Comparison of ENCODE assay signal across 9 cellular contexts in genomic region chr12:1318327-1319031, GRCh38.
A peak's percentile ranks its signal among the peaks of the same experiment; 100 is the strongest.
DNase-seq lines count a peak whose midpoint lies in the region; ATAC-seq and TF ChIP-seq lines count a peak whose summit lies in the region.
"Had no signal": no experiment of that assay in that cellular context is flagged by ENCODE, and none has a peak within 500 bp of the region (broad histone marks: within the 10 kb centered on the region; RNA-seq: fewer than 3 reads in every experiment).

No MANE protein-coding gene starts in this region.

- H3K36me3 ChIP-seq in lung (ENCODE audit: control insufficient read depth in 2 of 2, insufficient read depth in 2 of 2, low read length in 2 of 2): peaks cover 0 to 2% of the 10 kb centered on the region in 2 donors

- intact Hi-C loops in activated T-helper 2 cell treated with anti-CD3 and anti-CD28 coated beads, Interferon-gamma antibody, Interleukin-2, Interleukin-4, amounts not matched to agents 10 μg/mL and 5 μg/mL and 100 μg/mL, durations not matched to agents 14 hours and 24 hours and 36 hours (cut with micrococcal nuclease): no loop called here

- no peaks in the 10 kb centered on the region for H3K27me3 ChIP-seq in lung (ENCODE audit: control insufficient read depth, insufficient read depth)

- H3K9me3 Mint-ChIP-seq in activated T-helper 2 cell treated with anti-CD3 and anti-CD28 coated beads, Interferon-gamma antibody, Interleukin-2, Interleukin-4, amounts not matched to agents 10 μg/mL and 5 μg/mL and 100 μg/mL, durations not matched to agents 14 hours and 24 hours and 36 hours: peaks cover 5% of the 10 kb centered on the region

- H3K4me3 Mint-ChIP-seq in activated T-helper 2 cell treated with anti-CD3 and anti-CD28 coated beads, Interferon-gamma antibody, Interleukin-2, Interleukin-4, amounts not matched to agents 10 μg/mL and 5 μg/mL and 100 μg/mL, durations not matched to agents 14 hours and 24 hours and 36 hours (ENCODE audit: low read depth): no peak overlapping the region
- H3K4me3 Mint-ChIP-seq: activated naive CD8-positive, alpha-beta T cell had no signal

- H3K4me1 ChIP-seq in lung (ENCODE audit: control insufficient read depth in 2 of 2, insufficient read depth in 2 of 2, low read length in 2 of 2): peaks cover 3% of the 10 kb centered on the region in 2 donors

- no peaks in the 10 kb centered on the region for H3K9me3 ChIP-seq in lung (ENCODE audit: control insufficient read depth in 2 of 2, insufficient read depth in 1 of 2, low read length in 1 of 2)

- peaks cover 17% of the 10 kb centered on the region for H3K36me3 Mint-ChIP-seq in activated T-helper 2 cell treated with anti-CD3 and anti-CD28 coated beads, Interferon-gamma antibody, Interleukin-2, Interleukin-4, amounts not matched to agents 10 μg/mL and 5 μg/mL and 100 μg/mL, durations not matched to agents 14 hours and 24 hours and 36 hours (ENCODE audit: low read depth)

- TF ChIP-seq CTCF in lung (IDR thresholded peaks at IDR 0.05; ENCODE audit: control extremely low read depth, extremely low read depth): no peak

- ATAC-seq in lung (ENCODE audit: insufficient read depth, low FRiP score) (peak; percentile 41), GM18873 (IDR thresholded peaks at IDR 0.05; ENCODE audit: low FRiP score, unreplicated experiment) (no peak), HG02981 (IDR thresholded peaks at IDR 0.05; ENCODE audit: unreplicated experiment) (no peak)

- H3K27ac ChIP-seq in caudate nucleus (ENCODE audit: low read depth, low read length) (peak overlapping the region; percentile 59), lung (ENCODE audit: low read depth in 1 of 2, low read length in 1 of 2) (peak overlapping the region in 1 of 2 donors; percentile 37)

- H3K4me1 Mint-ChIP-seq in activated T-helper 2 cell treated with anti-CD3 and anti-CD28 coated beads, Interferon-gamma antibody, Interleukin-2, Interleukin-4, amounts not matched to agents 10 μg/mL and 5 μg/mL and 100 μg/mL, durations not matched to agents 14 hours and 24 hours and 36 hours (ENCODE audit: low read depth): peaks cover 8% of the 10 kb centered on the region

- H3K27ac Mint-ChIP-seq in activated T-helper 2 cell treated with anti-CD3 and anti-CD28 coated beads, Interferon-gamma antibody, Interleukin-2, Interleukin-4, amounts not matched to agents 10 μg/mL and 5 μg/mL and 100 μg/mL, durations not matched to agents 14 hours and 24 hours and 36 hours: no peak overlapping the region
- H3K27ac Mint-ChIP-seq: activated naive CD8-positive, alpha-beta T cell had no signal

- in situ Hi-C loops in Caki2 (cut with HindIII; ENCODE audit: low pct_unique_long_range_greater_than_20kb, low sequenced_read_pairs): no loop called here

- DNase-seq in Caki2 (ENCODE audit: low read depth): peak; percentile 55
- peak; percentile 37 for DNase-seq in NCI-H2029 treated with DMSO at 0.1 percent for 48 hours (lab: John Stamatoyannopoulos, UW)
- DNase-seq in caudate nucleus (lab: John Stamatoyannopoulos, UW): peak in 41 of 61 donors; percentile 2 to 66 (median 32)
- peak; percentile 30 for DNase-seq in lung (ENCODE audit: low spot score)
- no peak for DNase-seq in activated T-helper 2 cell treated with anti-CD3 and anti-CD28 coated beads, Interferon-gamma antibody, Interleukin-2, Interleukin-4, amounts not matched to agents 10 μg/mL and 5 μg/mL and 100 μg/mL, durations not matched to agents 14 hours and 24 hours and 36 hours (ENCODE audit: low spot score)
- DNase-seq in CD1c-positive myeloid dendritic cell (ENCODE audit: extremely low spot score): no peak

- H3K4me3 ChIP-seq in lung: no peak overlapping the region

- WGBS in lung, 2 donors: 51 to 68% methylated on average over 7 of the region's 7 CpGs

- no peaks in the 10 kb centered on the region for H3K27me3 Mint-ChIP-seq in activated T-helper 2 cell treated with anti-CD3 and anti-CD28 coated beads, Interferon-gamma antibody, Interleukin-2, Interleukin-4, amounts not matched to agents 10 μg/mL and 5 μg/mL and 100 μg/mL, durations not matched to agents 14 hours and 24 hours and 36 hours (ENCODE audit: low read depth)
- H3K27me3 Mint-ChIP-seq: activated naive CD8-positive, alpha-beta T cell had no signal

Comparison
In these comparisons a context has a peak if more than half of its experiments do, and no peak if none do; other contexts are left out.
1. DNase-seq: peak in Caki2 (single experiment), NCI-H2029 treated with DMSO at 0.1 percent for 48 hours (single experiment), caudate nucleus (41 of 61) and lung (single experiment); none in activated T-helper 2 cell treated with anti-CD3 and anti-CD28 coated beads, Interferon-gamma antibody, Interleukin-2, Interleukin-4, amounts not matched to agents 10 μg/mL and 5 μg/mL and 100 μg/mL, durations not matched to agents 14 hours and 24 hours and 36 hours (single experiment) and CD1c-positive myeloid dendritic cell (single experiment).